ENCODE assay signal across 2 cellular contexts in the genomic region with DNA sequence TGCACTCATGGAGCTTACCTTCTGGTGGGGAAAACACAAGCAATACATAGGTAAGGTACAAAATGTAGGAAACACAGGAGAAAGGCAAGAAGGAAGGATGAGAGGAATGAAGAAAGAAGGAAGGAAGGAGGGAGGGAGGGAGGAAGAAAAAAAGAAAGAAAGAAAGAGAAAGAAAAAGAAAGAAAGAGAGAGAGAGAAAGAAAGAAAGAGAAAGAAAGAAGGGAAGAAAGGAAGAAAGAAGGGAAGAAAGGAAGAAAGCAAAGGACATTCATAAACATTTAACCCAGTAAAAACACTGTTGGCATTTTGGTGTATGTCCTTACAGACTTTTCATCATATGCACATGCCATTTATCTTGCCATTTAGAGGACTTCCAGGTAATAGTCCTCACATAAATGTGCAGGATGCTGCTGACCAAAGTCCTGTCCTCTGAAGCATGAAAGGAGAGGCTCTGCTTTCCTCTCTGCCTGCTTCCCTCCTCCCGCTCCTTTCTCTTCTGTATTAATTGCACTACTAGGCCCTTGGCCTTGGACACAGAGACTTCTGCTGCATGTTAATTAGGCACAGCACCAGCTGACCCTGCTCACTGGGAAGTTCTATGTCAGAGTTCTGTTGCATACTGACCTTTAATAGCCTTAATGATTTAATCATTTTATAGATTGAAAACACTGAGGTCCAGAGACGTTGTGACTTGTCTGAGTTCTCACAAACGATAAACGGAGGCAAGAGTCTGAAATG.
TF ChIP-seq lines count a peak whose summit lies in the region.

No MANE protein-coding gene starts in this region.

TF ChIP-seq in SK-N-SH, 30 proteins besides CTCF, POLR2A, EP300 and RAD21 (continued from another document):
- TF ChIP-seq, protein P1, sequence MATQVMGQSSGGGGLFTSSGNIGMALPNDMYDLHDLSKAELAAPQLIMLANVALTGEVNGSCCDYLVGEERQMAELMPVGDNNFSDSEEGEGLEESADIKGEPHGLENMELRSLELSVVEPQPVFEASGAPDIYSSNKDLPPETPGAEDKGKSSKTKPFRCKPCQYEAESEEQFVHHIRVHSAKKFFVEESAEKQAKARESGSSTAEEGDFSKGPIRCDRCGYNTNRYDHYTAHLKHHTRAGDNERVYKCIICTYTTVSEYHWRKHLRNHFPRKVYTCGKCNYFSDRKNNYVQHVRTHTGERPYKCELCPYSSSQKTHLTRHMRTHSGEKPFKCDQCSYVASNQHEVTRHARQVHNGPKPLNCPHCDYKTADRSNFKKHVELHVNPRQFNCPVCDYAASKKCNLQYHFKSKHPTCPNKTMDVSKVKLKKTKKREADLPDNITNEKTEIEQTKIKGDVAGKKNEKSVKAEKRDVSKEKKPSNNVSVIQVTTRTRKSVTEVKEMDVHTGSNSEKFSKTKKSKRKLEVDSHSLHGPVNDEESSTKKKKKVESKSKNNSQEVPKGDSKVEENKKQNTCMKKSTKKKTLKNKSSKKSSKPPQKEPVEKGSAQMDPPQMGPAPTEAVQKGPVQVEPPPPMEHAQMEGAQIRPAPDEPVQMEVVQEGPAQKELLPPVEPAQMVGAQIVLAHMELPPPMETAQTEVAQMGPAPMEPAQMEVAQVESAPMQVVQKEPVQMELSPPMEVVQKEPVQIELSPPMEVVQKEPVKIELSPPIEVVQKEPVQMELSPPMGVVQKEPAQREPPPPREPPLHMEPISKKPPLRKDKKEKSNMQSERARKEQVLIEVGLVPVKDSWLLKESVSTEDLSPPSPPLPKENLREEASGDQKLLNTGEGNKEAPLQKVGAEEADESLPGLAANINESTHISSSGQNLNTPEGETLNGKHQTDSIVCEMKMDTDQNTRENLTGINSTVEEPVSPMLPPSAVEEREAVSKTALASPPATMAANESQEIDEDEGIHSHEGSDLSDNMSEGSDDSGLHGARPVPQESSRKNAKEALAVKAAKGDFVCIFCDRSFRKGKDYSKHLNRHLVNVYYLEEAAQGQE (IDR thresholded peaks at IDR 0.05; ENCODE audit: low read depth, low read length), result no peak
- no peak for TF ChIP-seq FOXJ3 (CRISPR knock-in tag; IDR thresholded peaks at IDR 0.05)
- no peak for TF ChIP-seq FOSL2 (IDR thresholded peaks at IDR 0.05; ENCODE audit: borderline replicate concordance, low read depth)
- TF ChIP-seq, protein P2, sequence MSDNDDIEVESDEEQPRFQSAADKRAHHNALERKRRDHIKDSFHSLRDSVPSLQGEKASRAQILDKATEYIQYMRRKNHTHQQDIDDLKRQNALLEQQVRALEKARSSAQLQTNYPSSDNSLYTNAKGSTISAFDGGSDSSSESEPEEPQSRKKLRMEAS (IDR thresholded peaks at IDR 0.05; ENCODE audit: low read depth), result no peak
- no peak for TF ChIP-seq TCF12 (IDR thresholded peaks at IDR 0.05)
- no peak for TF ChIP-seq SMC3 (IDR thresholded peaks at IDR 0.05; ENCODE audit: low read depth, low read length)

TF ChIP-seq in SK-N-SH treated with all-trans-retinoic acid at 6 μM for 48 hours, 23 proteins besides CTCF, POLR2A, EP300 and RAD21 (continued from another document):
- TF ChIP-seq, protein P3, sequence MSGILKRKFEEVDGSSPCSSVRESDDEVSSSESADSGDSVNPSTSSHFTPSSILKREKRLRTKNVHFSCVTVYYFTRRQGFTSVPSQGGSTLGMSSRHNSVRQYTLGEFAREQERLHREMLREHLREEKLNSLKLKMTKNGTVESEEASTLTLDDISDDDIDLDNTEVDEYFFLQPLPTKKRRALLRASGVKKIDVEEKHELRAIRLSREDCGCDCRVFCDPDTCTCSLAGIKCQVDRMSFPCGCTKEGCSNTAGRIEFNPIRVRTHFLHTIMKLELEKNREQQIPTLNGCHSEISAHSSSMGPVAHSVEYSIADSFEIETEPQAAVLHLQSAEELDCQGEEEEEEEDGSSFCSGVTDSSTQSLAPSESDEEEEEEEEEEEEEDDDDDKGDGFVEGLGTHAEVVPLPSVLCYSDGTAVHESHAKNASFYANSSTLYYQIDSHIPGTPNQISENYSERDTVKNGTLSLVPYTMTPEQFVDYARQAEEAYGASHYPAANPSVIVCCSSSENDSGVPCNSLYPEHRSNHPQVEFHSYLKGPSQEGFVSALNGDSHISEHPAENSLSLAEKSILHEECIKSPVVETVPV (CRISPR knock-in tag; IDR thresholded peaks at IDR 0.05), result no peak
- no peak for TF ChIP-seq GLIS3 (CRISPR knock-in tag; IDR thresholded peaks at IDR 0.05)
- TF ChIP-seq, protein P4, sequence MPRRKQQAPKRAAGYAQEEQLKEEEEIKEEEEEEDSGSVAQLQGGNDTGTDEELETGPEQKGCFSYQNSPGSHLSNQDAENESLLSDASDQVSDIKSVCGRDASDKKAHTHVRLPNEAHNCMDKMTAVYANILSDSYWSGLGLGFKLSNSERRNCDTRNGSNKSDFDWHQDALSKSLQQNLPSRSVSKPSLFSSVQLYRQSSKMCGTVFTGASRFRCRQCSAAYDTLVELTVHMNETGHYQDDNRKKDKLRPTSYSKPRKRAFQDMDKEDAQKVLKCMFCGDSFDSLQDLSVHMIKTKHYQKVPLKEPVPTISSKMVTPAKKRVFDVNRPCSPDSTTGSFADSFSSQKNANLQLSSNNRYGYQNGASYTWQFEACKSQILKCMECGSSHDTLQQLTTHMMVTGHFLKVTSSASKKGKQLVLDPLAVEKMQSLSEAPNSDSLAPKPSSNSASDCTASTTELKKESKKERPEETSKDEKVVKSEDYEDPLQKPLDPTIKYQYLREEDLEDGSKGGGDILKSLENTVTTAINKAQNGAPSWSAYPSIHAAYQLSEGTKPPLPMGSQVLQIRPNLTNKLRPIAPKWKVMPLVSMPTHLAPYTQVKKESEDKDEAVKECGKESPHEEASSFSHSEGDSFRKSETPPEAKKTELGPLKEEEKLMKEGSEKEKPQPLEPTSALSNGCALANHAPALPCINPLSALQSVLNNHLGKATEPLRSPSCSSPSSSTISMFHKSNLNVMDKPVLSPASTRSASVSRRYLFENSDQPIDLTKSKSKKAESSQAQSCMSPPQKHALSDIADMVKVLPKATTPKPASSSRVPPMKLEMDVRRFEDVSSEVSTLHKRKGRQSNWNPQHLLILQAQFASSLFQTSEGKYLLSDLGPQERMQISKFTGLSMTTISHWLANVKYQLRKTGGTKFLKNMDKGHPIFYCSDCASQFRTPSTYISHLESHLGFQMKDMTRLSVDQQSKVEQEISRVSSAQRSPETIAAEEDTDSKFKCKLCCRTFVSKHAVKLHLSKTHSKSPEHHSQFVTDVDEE (CRISPR knock-in tag; IDR thresholded peaks at IDR 0.05), result no peak
- no peak for TF ChIP-seq RARB (CRISPR knock-in tag; IDR thresholded peaks at IDR 0.05)
TF ChIP-seq in SK-N-SH treated with all-trans-retinoic acid at 6 μM for 48 hours: peak in this region for 0.
